Comparison of ENCODE assay signal across 8 cellular contexts in the genomic region with DNA sequence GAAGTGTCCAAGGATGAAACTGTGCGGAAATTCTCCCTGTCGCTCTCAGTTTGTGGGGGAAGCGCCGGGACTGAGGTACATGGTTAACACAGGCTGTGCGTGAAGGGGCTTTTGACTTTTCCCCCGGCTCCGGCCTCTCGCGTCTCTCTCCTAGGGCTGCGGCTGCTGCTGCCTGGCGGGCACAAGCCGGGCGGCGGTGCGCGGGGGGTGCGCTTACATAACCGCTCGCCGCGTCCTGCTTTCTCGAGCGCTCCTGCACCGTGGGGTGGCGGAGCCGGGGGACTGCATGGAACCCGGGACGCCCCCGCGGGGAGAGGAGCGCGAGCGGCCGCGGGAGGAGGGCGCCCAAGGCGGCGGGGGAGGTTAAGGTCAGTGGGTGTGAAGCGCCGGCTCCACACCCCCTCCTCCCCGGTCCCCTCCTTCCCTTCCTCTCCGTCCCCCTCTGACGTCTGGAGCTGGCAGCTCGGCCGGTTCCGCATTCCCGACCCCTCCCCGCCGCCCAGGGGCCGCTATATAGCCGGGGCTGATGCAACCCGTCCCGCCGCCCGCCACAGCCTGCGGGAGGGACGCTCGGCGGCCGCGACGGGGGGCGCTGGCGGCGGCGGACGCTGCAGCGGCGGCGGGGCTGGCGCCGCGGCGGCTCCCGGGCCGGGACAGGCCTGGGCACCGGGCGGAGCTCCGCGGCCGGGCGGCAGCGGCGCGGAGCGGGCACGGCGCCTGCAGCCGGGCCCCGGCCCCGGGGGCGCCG. TPM values are rescaled to one million over a fixed set of nuclear protein-coding genes. Genes with fewer than 3 reads are reported as not detected.
DNase-seq lines count a peak whose midpoint lies in the region; ATAC-seq, FAIRE-seq and TF ChIP-seq lines count a peak whose summit lies in the region.

Gene JDP2, plus strand, starts transcription at position 541 of the 748 bp plus-strand sequence. CDS start 9,899 bp downstream, outside the sequence.

- ATAC-seq in IMR-90 (ENCODE audit: low read depth), result peak; percentile 81

- FAIRE-seq in GM19239 (lab: Jason Lieb, UNC), result no peak

- H3K4me2 ChIP-seq in BLaER1 treated with 17β-estradiol and CSF1 and Interleukin-3, amounts not matched to agents 10 nM and 100 nM, result peak within 1 kb of the TSS; percentile 88 to 99 (median 94)
- H3K4me2 ChIP-seq in IMR-90 (ENCODE audit: low read depth, low read length), result peak within 1 kb of the TSS; percentile 94

- peak within 1 kb of the TSS; percentile 43 for H2BK5ac ChIP-seq in IMR-90 (ENCODE audit: low read depth, low read length, poor library complexity, severe bottlenecking)

- dilution Hi-C loops in IMR-90 (cut with HindIII; ENCODE audit: low sequenced_read_pairs, unreplicated experiment), result no loop called here

- H3K9me3 ChIP-seq in BLaER1 treated with 17β-estradiol and CSF1 and Interleukin-3, amounts not matched to agents 10 nM and 100 nM (replicated peaks in 1 of 11), result peaks cover 0 to 6% (median 3%) of the 10 kb centered on the region in 11 experiments; a peak in 4 of 22 replicates
- H3K9me3 ChIP-seq in IMR-90 (ENCODE audit: control insufficient read depth, insufficient read depth, low read length), result peaks cover 2% of the 10 kb centered on the region; the same call in 1 of the 2 replicates
- H3K9me3 ChIP-seq in ascending aorta, result no peaks in the 10 kb centered on the region
- H3K9me3 ChIP-seq in left ventricle myocardium inferior (replicated peaks), result peaks cover 8% of the 10 kb centered on the region

- TF ChIP-seq RAD21 in IMR-90 (IDR thresholded peaks at IDR 0.05; ENCODE audit: low read length), result 0 out of 2 replicates have a peak, but pooled peaks have one; percentile 12

- intact Hi-C loops in IMR-90 (cut with micrococcal nuclease) (loop anchor here (1.0 to 2.0 kb wide), 2 partner anchors 120 to 295 kb away; no protein-coding TSS in a partner anchor), ascending aorta (cut with DNase I) (loop anchor here (1.0 to 10.0 kb wide), 6 partner anchors 27 to 250 kb away; partner anchors contain the start of gene TMED10), left ventricle myocardium inferior (cut with micrococcal nuclease) (no loop called here), posterior cingulate gyrus (cut with DNase I) (loop anchor here (5.0 kb wide), 2 partner anchors 60 to 115 kb away; no protein-coding TSS in a partner anchor)

- peak within 1 kb of the TSS; percentile 79 for H3K18ac ChIP-seq in IMR-90 (ENCODE audit: low read depth, low read length)

- peak within 1 kb of the TSS; percentile 77; the same call in 1 of the 2 replicates for H3K23ac ChIP-seq in IMR-90 (ENCODE audit: low read depth, low read length)

- peak; percentile 82 for TF ChIP-seq POLR2A in IMR-90 (IDR thresholded peaks at IDR 0.05; ENCODE audit: low read depth, low read length)

- H3K9ac ChIP-seq in BLaER1 treated with 17β-estradiol and CSF1 and Interleukin-3, amounts not matched to agents 10 nM and 100 nM, result peak within 1 kb of the TSS; percentile 73 to 90 (median 83)
- H3K9ac ChIP-seq in IMR-90 (ENCODE audit: low read depth, low read length), result peak within 1 kb of the TSS; percentile 86

- peak within 1 kb of the TSS; percentile 72 for H2AK5ac ChIP-seq in IMR-90 (ENCODE audit: low read depth, low read length)

- in situ Hi-C loops in IMR-90 (cut with MboI; ENCODE audit: low sequenced_read_pairs), result no loop called here

- WGBS in IMR-90 (ENCODE audit: extremely low coverage in 2 of 2, insufficient read length in 1 of 2), 2 experiments, result 1% methylated on average over 49 of the region's 93 CpGs; no CpG with 5 or more reads in 1 of the 2 experiments

- H3K14ac ChIP-seq in IMR-90 (replicated peaks; ENCODE audit: low read depth, low read length), result peak within 1 kb of the TSS; percentile 81

- peaks cover 9 to 15% (median 13%) of the 10 kb centered on the region in 11 experiments; a peak in 20 of 22 replicates for H3K36me3 ChIP-seq in BLaER1 treated with 17β-estradiol and CSF1 and Interleukin-3, amounts not matched to agents 10 nM and 100 nM
- H3K36me3 ChIP-seq in IMR-90 (ENCODE audit: control insufficient read depth, insufficient read depth, low read length) (peaks cover 10% of the 10 kb centered on the region; the same call in 1 of the 2 replicates), ascending aorta (peaks cover 0 to 9% of the 10 kb centered on the region in 2 donors), left ventricle myocardium inferior (peaks cover 8% of the 10 kb centered on the region)

- peak within 1 kb of the TSS; percentile 93 for H2AFZ ChIP-seq in IMR-90 (replicated peaks; ENCODE audit: low read length, poor library complexity)

- peak within 1 kb of the TSS; percentile 50; the same call in 1 of the 3 replicates for H2BK15ac ChIP-seq in IMR-90 (ENCODE audit: low read depth, low read length)

- peak within 1 kb of the TSS; percentile 72; the same call in 1 of the 2 replicates for H3K56ac ChIP-seq in IMR-90 (ENCODE audit: extremely low read depth, insufficient read depth, low read length)

- H2BK120ac ChIP-seq in IMR-90 (ENCODE audit: low read depth, low read length), result peak within 1 kb of the TSS; percentile 79

- CTCF ChIA-PET in IMR-90 (lab: Yijun Ruan, JAX), result interaction anchor here (1.3 kb wide), 1 partner anchor 28 kb away, joined by 3 read pairs; no protein-coding TSS in a partner anchor

- no TSS peak for BruUV-seq in IMR-90 (replicated peaks; lab: Mats Ljungman, UMichigan)

- H4K5ac ChIP-seq in IMR-90 (ENCODE audit: low read depth, low read length), result peak within 1 kb of the TSS; percentile 84

- peaks cover 24 to 45% (median 41%) of the 10 kb centered on the region in 11 experiments; a peak in 20 of 22 replicates for H4K20me1 ChIP-seq in BLaER1 treated with 17β-estradiol and CSF1 and Interleukin-3, amounts not matched to agents 10 nM and 100 nM
- peaks cover 42% of the 10 kb centered on the region for H4K20me1 ChIP-seq in IMR-90 (ENCODE audit: insufficient read depth, low read length)

- H3K79me1 ChIP-seq in IMR-90 (ENCODE audit: low read depth in 1 of 2, low read length in 2 of 2), result peaks cover 0 to 43% of the 10 kb centered on the region in 2 experiments; a peak in 2 of 4 replicates

- peak within 1 kb of the TSS; percentile 67 to 86 (median 77) for H3K27ac ChIP-seq in BLaER1 treated with 17β-estradiol and CSF1 and Interleukin-3, amounts not matched to agents 10 nM and 100 nM
- H3K27ac ChIP-seq in IMR-90 (ENCODE audit: insufficient read depth, low read length), result peak within 1 kb of the TSS; percentile 83
- H3K27ac ChIP-seq in ascending aorta, result peak within 1 kb of the TSS; percentile 78 to 84
- H3K27ac ChIP-seq in left ventricle myocardium inferior (replicated peaks), result peak within 1 kb of the TSS; percentile 96

- peak within 1 kb of the TSS; percentile 73 to 84 (median 80) for H3K4me3 ChIP-seq in BLaER1 treated with 17β-estradiol and CSF1 and Interleukin-3, amounts not matched to agents 10 nM and 100 nM
- H3K4me3 ChIP-seq in IMR-90 (ENCODE audit: insufficient read depth, low read depth, low read length) (peak within 1 kb of the TSS; percentile 58), ascending aorta (peak within 1 kb of the TSS; percentile 87 to 90), left ventricle myocardium inferior (peak within 1 kb of the TSS; percentile 84)

- H4K8ac ChIP-seq in IMR-90 (ENCODE audit: low read depth in 2 of 2, low read length in 2 of 2), result peak within 1 kb of the TSS; percentile 44 to 55; a peak in 3 of 4 replicates

- H3K4ac ChIP-seq in IMR-90 (ENCODE audit: low read depth, low read length), result peak within 1 kb of the TSS; percentile 80

- DNase-seq in GM19239 (ENCODE audit: insufficient read length, low spot score) (peak; percentile 71), IMR-90 (peak; percentile 76), SW480 (ENCODE audit: low spot score) (peak; percentile 80), ascending aorta (ENCODE audit: low spot score in 2 of 2) (peak; percentile 64 to 95), left ventricle myocardium inferior (peak; percentile 97), posterior cingulate gyrus (peak; percentile 69 to 97 (median 81)), GM19240 (ENCODE audit: insufficient read length, low spot score) (no peak)

- H3K27me3 ChIP-seq in BLaER1 treated with 17β-estradiol and CSF1 and Interleukin-3, amounts not matched to agents 10 nM and 100 nM, result peaks cover 0 to 17% (median 0%) of the 10 kb centered on the region in 11 experiments; a peak in 5 of 22 replicates
- H3K27me3 ChIP-seq in IMR-90 (ENCODE audit: control insufficient read depth, insufficient read depth, low read length), result no peaks in the 10 kb centered on the region
- no peaks in the 10 kb centered on the region for H3K27me3 ChIP-seq in ascending aorta
- no peaks in the 10 kb centered on the region for H3K27me3 ChIP-seq in left ventricle myocardium inferior (ENCODE audit: low read depth)

- H2BK20ac ChIP-seq in IMR-90 (ENCODE audit: low read depth, low read length), result peak within 1 kb of the TSS; percentile 16; the same call in 1 of the 2 replicates

- POLR2A ChIA-PET in IMR-90 (lab: Charles Lee; ENCODE audit: unreplicated experiment), result no interaction called here

- H2AK9ac ChIP-seq in IMR-90 (replicated peaks; ENCODE audit: low read depth, low read length, poor library complexity), result peak within 1 kb of the TSS; percentile 87

- TF ChIP-seq CTCF in IMR-90 (conservative IDR thresholded peaks at IDR 0.05; ENCODE audit: low read depth, low read length) (0 out of 2 replicates have a peak, but pooled peaks have one; percentile 8), ascending aorta (IDR thresholded peaks at IDR 0.05) (peak in 2 of 3 experiments; percentile 29 to 30), left ventricle myocardium inferior (IDR thresholded peaks at IDR 0.05; ENCODE audit: borderline replicate concordance) (peak; percentile 47)

- H4K91ac ChIP-seq in IMR-90 (ENCODE audit: insufficient read depth, low read depth, low read length), result peak within 1 kb of the TSS; percentile 82

- peaks cover 35% of the 10 kb centered on the region for H3K9me1 ChIP-seq in IMR-90 (ENCODE audit: insufficient read depth, low read length)

- H3K4me1 ChIP-seq in BLaER1 treated with 17β-estradiol and CSF1 and Interleukin-3, amounts not matched to agents 10 nM and 100 nM, result peaks cover 50 to 65% (median 58%) of the 10 kb centered on the region in 10 experiments
- H3K4me1 ChIP-seq in IMR-90 (ENCODE audit: control insufficient read depth, insufficient read depth, low read length), result peaks cover 21% of the 10 kb centered on the region
- peaks cover 17 to 30% of the 10 kb centered on the region in 2 donors for H3K4me1 ChIP-seq in ascending aorta
- peaks cover 75% of the 10 kb centered on the region for H3K4me1 ChIP-seq in left ventricle myocardium inferior

TF ChIP-seq in IMR-90, 13 proteins besides CTCF, POLR2A, EP300 and RAD21 (continues in another document):
- TF ChIP-seq NFE2L2 (IDR thresholded peaks at IDR 0.05; ENCODE audit: low read depth, low read length) (no peak), MXI1 (IDR thresholded peaks at IDR 0.05; ENCODE audit: borderline replicate concordance, low read depth, low read length) (no peak; the same call in 1 of the 2 replicates), BHLHE40 (IDR thresholded peaks at IDR 0.05; ENCODE audit: low read depth, low read length) (no peak)

RNA-seq across cellular contexts. Expression of gene JDP2, which starts in this region (rescaled TPM):
- total RNA-seq in IMR-90 (2012; rRNA removed) (35.7 and 38.9 TPM in 2 replicates), ascending aorta (213 TPM), left ventricle myocardium inferior (21.9 TPM)
- 38.4 and 39.7 TPM in 2 replicates for polyA plus RNA-seq in IMR-90 (2012; rRNA removed)
- 47.8 and 52.8 TPM in 2 replicates for polyA plus RNA-seq in IMR-90 (2012; cell fraction: cytosol; rRNA removed)
- polyA plus RNA-seq in IMR-90 (2012; cell fraction: nucleus; rRNA removed; ENCODE audit: low replicate concordance), result 18.7 and 32.8 TPM in 2 replicates
